ENCODE assay signal across 19 cellular contexts in the genomic region with DNA sequence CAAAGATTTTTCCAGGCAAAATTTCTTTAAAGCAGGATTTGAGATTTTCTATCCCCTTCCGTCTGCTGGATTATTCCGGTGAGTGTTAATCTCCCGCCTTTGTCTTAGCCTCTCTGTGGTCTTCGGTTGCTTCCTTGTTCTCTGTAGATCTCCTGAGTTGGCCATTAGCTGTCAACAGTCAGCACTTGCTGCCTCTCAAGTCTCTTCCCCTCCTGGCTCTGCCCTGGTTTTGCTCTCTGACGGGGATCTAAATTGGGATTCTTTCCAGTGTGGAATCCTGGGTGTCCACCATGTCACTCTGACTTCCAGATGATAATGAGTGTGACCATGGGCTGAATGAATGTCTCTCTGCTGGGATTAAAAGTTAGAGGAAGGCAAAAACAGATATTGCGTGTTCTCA.
"Had no signal": no experiment of that assay in that cellular context is flagged by ENCODE, and none has a peak within 500 bp of the region (broad histone marks: within the 10 kb centered on the region; RNA-seq: fewer than 3 reads in every experiment).

No MANE protein-coding gene starts in this region.

- H3K9me3 ChIP-seq: body of pancreas, neutrophil had no signal

- FAIRE-seq: colon, kidney had no signal

- ATAC-seq: body of pancreas; naive thymus-derived CD8-positive, alpha-beta T cell; stimulated activated naive CD8-positive, alpha-beta T cell treated with anti-CD3 and anti-CD28 coated beads, Interleukin-15, amount 100 ng/mL, for 72 hours had no signal

- H3K27me3 ChIP-seq: body of pancreas, dorsolateral prefrontal cortex, neutrophil had no signal

- H3K27ac ChIP-seq: body of pancreas, dorsolateral prefrontal cortex had no signal

- H3K4me3 ChIP-seq: body of pancreas, dorsolateral prefrontal cortex had no signal

- H3K36me3 ChIP-seq: neutrophil had no signal

- DNase-seq: activated B cell treated with CpG ODN at 0.5 μM for 24 hours; activated CD4-positive, alpha-beta memory T cell treated with anti-CD3 and anti-CD28 coated beads for 36 hours; activated CD4-positive, alpha-beta T cell treated with anti-CD3 and anti-CD28 coated beads for 4 hours; activated gamma-delta T cell treated with Interleukin-2 at 50 U/mL for 16 hours; activated naive CD8-positive, alpha-beta T cell treated with anti-CD3 and anti-CD28 coated beads for 36 hours; activated T-cell treated with anti-CD3 and anti-CD28 coated beads for 4 hours; amygdala; body of pancreas; central memory CD4-positive, alpha-beta T cell; dorsolateral prefrontal cortex; endodermal cell; foreskin melanocyte; glutamatergic neuron; kidney; naive thymus-derived CD8-positive, alpha-beta T cell; stimulated activated CD4-positive, alpha-beta T cell treated with anti-CD3 and anti-CD28 coated beads, Interleukin-2, amount 100 ng/mL, for 24 hours; stimulated activated naive CD8-positive, alpha-beta T cell treated with anti-CD3 and anti-CD28 coated beads, Interleukin-15, amount 100 ng/mL, for 72 hours had no signal
